Comparison of ENCODE assay signal across 1 cellular context in the genomic region with DNA sequence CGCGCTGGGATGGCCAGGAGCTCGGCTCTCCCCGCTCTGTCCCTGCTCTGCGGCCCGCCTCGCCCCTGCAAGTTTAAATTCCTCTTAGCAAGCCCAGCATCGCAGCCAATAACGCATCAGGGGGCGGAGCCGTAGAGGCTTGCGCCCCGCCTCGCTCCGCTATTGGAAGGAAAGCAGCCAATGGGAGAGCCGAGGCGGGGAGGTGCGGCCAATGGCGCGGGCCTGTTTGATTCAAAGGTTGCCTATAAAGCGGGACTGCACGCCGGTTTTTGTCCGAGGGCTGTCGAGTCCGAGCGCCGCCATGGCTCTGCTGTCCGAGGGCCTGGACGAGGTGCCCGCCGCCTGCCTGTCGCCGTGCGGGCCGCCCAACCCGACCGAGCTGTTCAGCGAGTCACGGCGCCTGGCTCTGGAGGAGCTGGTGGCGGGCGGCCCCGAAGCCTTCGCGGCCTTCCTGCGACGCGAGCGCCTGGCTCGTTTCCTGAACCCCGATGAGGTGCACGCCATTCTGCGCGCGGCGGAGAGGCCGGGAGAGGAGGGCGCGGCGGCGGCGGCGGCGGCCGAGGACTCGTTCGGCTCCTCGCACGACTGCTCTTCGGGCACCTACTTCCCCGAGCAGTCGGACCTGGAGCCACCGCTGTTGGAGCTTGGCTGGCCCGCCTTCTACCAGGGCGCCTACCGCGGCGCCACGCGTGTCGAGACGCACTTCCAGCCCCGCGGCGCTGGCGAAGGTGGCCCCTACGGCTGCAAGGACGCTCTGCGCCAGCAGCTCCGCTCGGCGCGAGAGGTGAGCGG.
TF ChIP-seq lines count a peak whose summit lies in the region.

A gene with protein sequence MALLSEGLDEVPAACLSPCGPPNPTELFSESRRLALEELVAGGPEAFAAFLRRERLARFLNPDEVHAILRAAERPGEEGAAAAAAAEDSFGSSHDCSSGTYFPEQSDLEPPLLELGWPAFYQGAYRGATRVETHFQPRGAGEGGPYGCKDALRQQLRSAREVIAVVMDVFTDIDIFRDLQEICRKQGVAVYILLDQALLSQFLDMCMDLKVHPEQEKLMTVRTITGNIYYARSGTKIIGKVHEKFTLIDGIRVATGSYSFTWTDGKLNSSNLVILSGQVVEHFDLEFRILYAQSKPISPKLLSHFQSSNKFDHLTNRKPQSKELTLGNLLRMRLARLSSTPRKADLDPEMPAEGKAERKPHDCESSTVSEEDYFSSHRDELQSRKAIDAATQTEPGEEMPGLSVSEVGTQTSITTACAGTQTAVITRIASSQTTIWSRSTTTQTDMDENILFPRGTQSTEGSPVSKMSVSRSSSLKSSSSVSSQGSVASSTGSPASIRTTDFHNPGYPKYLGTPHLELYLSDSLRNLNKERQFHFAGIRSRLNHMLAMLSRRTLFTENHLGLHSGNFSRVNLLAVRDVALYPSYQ (plus strand): TSS at position 276 of the 792 bp plus-strand sequence. CDS start 26 bp downstream, at position 302.

TF ChIP-seq in GM23338, 12 proteins besides CTCF, POLR2A, EP300 and RAD21 (continued from another document):
- TF ChIP-seq, protein P1, sequence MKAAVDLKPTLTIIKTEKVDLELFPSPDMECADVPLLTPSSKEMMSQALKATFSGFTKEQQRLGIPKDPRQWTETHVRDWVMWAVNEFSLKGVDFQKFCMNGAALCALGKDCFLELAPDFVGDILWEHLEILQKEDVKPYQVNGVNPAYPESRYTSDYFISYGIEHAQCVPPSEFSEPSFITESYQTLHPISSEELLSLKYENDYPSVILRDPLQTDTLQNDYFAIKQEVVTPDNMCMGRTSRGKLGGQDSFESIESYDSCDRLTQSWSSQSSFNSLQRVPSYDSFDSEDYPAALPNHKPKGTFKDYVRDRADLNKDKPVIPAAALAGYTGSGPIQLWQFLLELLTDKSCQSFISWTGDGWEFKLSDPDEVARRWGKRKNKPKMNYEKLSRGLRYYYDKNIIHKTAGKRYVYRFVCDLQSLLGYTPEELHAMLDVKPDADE (IDR thresholded peaks at IDR 0.05): no peak
TF ChIP-seq in GM23338: peak in this region for 2.
